12 cellular contexts compared by ENCODE assay signal in the genomic region with DNA sequence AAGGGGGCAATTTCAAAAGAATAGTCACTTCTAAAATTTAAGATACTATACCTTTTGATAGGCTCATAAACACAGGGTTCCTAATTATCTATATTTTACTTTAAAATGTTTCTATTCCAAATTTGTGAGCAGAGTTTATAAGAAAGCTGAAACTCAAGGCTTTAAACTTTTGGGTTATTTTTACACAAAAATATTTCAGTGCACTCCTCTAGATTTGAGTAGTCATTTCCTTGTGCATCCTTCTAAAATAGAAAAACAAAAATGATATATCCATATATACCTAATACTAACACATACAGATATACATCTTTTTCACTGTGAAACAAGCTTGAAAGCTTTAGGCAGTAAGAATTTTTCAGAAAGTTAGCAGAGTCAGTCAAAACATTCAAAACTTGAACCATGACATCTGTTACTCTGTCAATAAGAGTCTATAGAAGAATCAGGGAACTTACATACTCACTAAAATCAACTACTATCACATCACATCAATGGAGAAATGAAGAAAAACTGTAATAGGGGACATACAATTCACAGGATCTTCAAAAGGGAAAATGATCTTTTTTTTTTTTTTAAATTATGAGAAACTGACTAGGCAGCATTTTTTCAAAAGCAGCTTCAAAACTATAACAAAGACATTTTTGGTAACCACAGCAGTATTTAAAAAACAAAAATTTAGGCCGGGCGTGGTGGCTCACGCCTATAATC. TPM values are rescaled to one million over a fixed set of nuclear protein-coding genes. Genes with fewer than 3 reads are reported as not detected.
A peak's percentile ranks its signal among the peaks of the same experiment; 100 is the strongest.
DNase-seq lines count a peak whose midpoint lies in the region; ATAC-seq, FAIRE-seq and TF ChIP-seq lines count a peak whose summit lies in the region.
"Had no signal": no experiment of that assay in that cellular context is flagged by ENCODE, and none has a peak within 500 bp of the region (broad histone marks: within the 10 kb centered on the region; RNA-seq: fewer than 3 reads in every experiment).

No MANE protein-coding gene starts in this region.

- peak overlapping the region; percentile 88 for H3K27ac Mint-ChIP-seq in T-helper 1 cell treated with Interleukin-12 subunit alpha and Interleukin-12 subunit beta and Interleukin-4 antibody, amounts not matched to agents 30 μg/mL and 1 μg/mL, for 36 hours

- H3K27me3 ChIP-seq in Karpas-422 (ENCODE audit: low read length) = no peaks in the 10 kb centered on the region
- no peaks in the 10 kb centered on the region for H3K27me3 ChIP-seq in K562 (ENCODE audit: control insufficient read depth in 2 of 2, insufficient read depth in 2 of 2, low read length in 2 of 2)
- no peaks in the 10 kb centered on the region for H3K27me3 ChIP-seq in gastrocnemius medialis
- H3K27me3 ChIP-seq: body of pancreas had no signal

- peak overlapping the region; percentile 55 for H3K27ac ChIP-seq in Karpas-422 (ENCODE audit: low read length)
- peak overlapping the region; percentile 63; the same call in 2 of the 3 replicates for H3K27ac ChIP-seq in K562 (ENCODE audit: extremely low read depth, low read depth, low read length)
- H3K27ac ChIP-seq in gastrocnemius medialis = peak overlapping the region; percentile 13 to 61 (median 30)

- POLR2A ChIA-PET in K562 (lab: Yijun Ruan, JAX) = interaction anchor here (0.5 to 2.2 kb wide), 7 partner anchors 9 to 459 kb away, joined by 3 to 11 read pairs (median 3); no protein-coding TSS in a partner anchor

- CTCF ChIA-PET in K562 (lab: Yijun Ruan, JAX; ENCODE audit: low intra/inter-chr PET ratio) = no interaction called here

- no peaks in the 10 kb centered on the region for H3K9me1 ChIP-seq in K562 (ENCODE audit: control insufficient read depth, insufficient read depth, low read length)

- WGBS in K562 (ENCODE audit: insufficient coverage, low coverage, missing lambda C conversion rate) = 3% methylated on average over 3 of the region's 3 CpGs

- H3K4me1 ChIP-seq in Karpas-422 (ENCODE audit: low read length) = peaks cover 68% of the 10 kb centered on the region
- H3K4me1 ChIP-seq in K562 (replicated peaks in 1 of 2; ENCODE audit: control insufficient read depth in 2 of 2, insufficient read depth in 2 of 2, low read length in 2 of 2) = peaks cover 10 to 13% of the 10 kb centered on the region in 2 experiments; a peak in 4 of 5 replicates
- peaks cover 55 to 64% of the 10 kb centered on the region in 2 donors for H3K4me1 ChIP-seq in gastrocnemius medialis

- no peaks in the 10 kb centered on the region for H3K9me3 Mint-ChIP-seq in T-helper 1 cell treated with Interleukin-12 subunit alpha and Interleukin-12 subunit beta and Interleukin-4 antibody, amounts not matched to agents 30 μg/mL and 1 μg/mL, for 36 hours

- H3K27me3 Mint-ChIP-seq in T-helper 1 cell treated with Interleukin-12 subunit alpha and Interleukin-12 subunit beta and Interleukin-4 antibody, amounts not matched to agents 30 μg/mL and 1 μg/mL, for 36 hours (ENCODE audit: low read depth) = no peaks in the 10 kb centered on the region

- TF ChIP-seq POLR2A in K562 (conservative IDR thresholded peaks at IDR 0.05) = no peak
- TF ChIP-seq POLR2A in gastrocnemius medialis (IDR thresholded peaks at IDR 0.05) = no peak

- H2AFZ ChIP-seq in Karpas-422 (ENCODE audit: low read length) (no peak overlapping the region), K562 (ENCODE audit: low read depth, low read length) (no peak overlapping the region)

- peak overlapping the region; percentile 64 for H3K4me3 Mint-ChIP-seq in T-helper 1 cell treated with Interleukin-12 subunit alpha and Interleukin-12 subunit beta and Interleukin-4 antibody, amounts not matched to agents 30 μg/mL and 1 μg/mL, for 36 hours

- FAIRE-seq in K562 (lab: Jason Lieb, UNC) = no peak

- TF ChIP-seq CTCF in K562 (IDR thresholded peaks at IDR 0.05 in 2 of 3, conservative IDR thresholded peaks at IDR 0.05 in 1 of 3; ENCODE audit: insufficient read depth in 2 of 3, low read depth in 1 of 3, low read length in 3 of 3) (no peak), gastrocnemius medialis (IDR thresholded peaks at IDR 0.05 in 4 of 5, conservative IDR thresholded peaks at IDR 0.05 in 1 of 5) (no peak)

- BruUV-seq in K562 (replicated peaks; lab: Mats Ljungman, UMichigan) = no TSS peak

- peak overlapping the region; percentile 94 for H3K4me2 ChIP-seq in Karpas-422 (ENCODE audit: low read depth, low read length, poor library complexity, severe bottlenecking)
- peak overlapping the region; percentile 77 for H3K4me2 ChIP-seq in K562 (ENCODE audit: insufficient read depth, low read length)

- in situ Hi-C loops in K562 (cut with MboI) = no loop called here
- in situ Hi-C loops in gastrocnemius medialis (cut with MboI; ENCODE audit: low sequenced_read_pairs in 4 of 4) = no loop called here

- H3K9me3 ChIP-seq in Karpas-422 (ENCODE audit: low read length) (no peaks in the 10 kb centered on the region), K562 (replicated peaks; ENCODE audit: control insufficient read depth, insufficient read depth, low read depth, low read length) (no peaks in the 10 kb centered on the region), gastrocnemius medialis (no peaks in the 10 kb centered on the region)
- H3K9me3 ChIP-seq: body of pancreas had no signal

- peak overlapping the region; percentile 78 for H3K4me3 ChIP-seq in Karpas-422 (ENCODE audit: low read length)
- H3K4me3 ChIP-seq in K562 = peak overlapping the region; percentile 20
- H3K4me3 ChIP-seq in gastrocnemius medialis = no peak overlapping the region
- H3K4me3 ChIP-seq: body of pancreas had no signal

- peaks cover 50% of the 10 kb centered on the region for H3K4me1 Mint-ChIP-seq in T-helper 1 cell treated with Interleukin-12 subunit alpha and Interleukin-12 subunit beta and Interleukin-4 antibody, amounts not matched to agents 30 μg/mL and 1 μg/mL, for 36 hours (ENCODE audit: low read depth)

- H4K20me1 ChIP-seq in Karpas-422 (ENCODE audit: insufficient read depth, low read depth, low read length) (no peaks in the 10 kb centered on the region), K562 (replicated peaks; ENCODE audit: control insufficient read depth, insufficient read depth, low read length) (no peaks in the 10 kb centered on the region)

- H3K36me3 ChIP-seq in Karpas-422 (ENCODE audit: insufficient read depth, low read length) = no peaks in the 10 kb centered on the region
- no peaks in the 10 kb centered on the region for H3K36me3 ChIP-seq in K562 (ENCODE audit: control insufficient read depth, insufficient read depth, low read length)
- H3K36me3 ChIP-seq in gastrocnemius medialis = no peaks in the 10 kb centered on the region

- peaks cover 2% of the 10 kb centered on the region for H3K36me3 Mint-ChIP-seq in T-helper 1 cell treated with Interleukin-12 subunit alpha and Interleukin-12 subunit beta and Interleukin-4 antibody, amounts not matched to agents 30 μg/mL and 1 μg/mL, for 36 hours (ENCODE audit: low read depth)

- no peak for TF ChIP-seq EP300 in K562 (IDR thresholded peaks at IDR 0.05; ENCODE audit: low read length)

- ATAC-seq in K562 (no peak), gastrocnemius medialis (no peak), HG02678 (IDR thresholded peaks at IDR 0.05; ENCODE audit: unreplicated experiment) (no peak), GM21825 (IDR thresholded peaks at IDR 0.05; ENCODE audit: unreplicated experiment) (no peak), GM18858 (IDR thresholded peaks at IDR 0.05; ENCODE audit: unreplicated experiment) (no peak)
- ATAC-seq: body of pancreas had no signal

- DNase-seq in T-helper 1 cell (no peak), Karpas-422 (no peak), K562 (ENCODE audit: extremely low read depth in 1 of 4, low spot score in 3 of 4) (no peak), gastrocnemius medialis (no peak)
- DNase-seq: body of pancreas; DMS79; NCI-H526 treated with DMSO at 0.1 percent for 48 hours; stimulated activated CD8-positive, alpha-beta memory T cell treated with anti-CD3 and anti-CD28 coated beads, Interleukin-4, amount 100 ng/mL, for 48 hours had no signal

- intact Hi-C loops in K562 (cut with micrococcal nuclease) (loop anchor here (5.0 kb wide), 2 partner anchors 39 to 109 kb away; no protein-coding TSS in a partner anchor), gastrocnemius medialis (cut with DNase I; ENCODE audit: low total_unique reads) (no loop called here)

- H3K79me2 ChIP-seq in Karpas-422 (ENCODE audit: low read length) (peaks cover 91% of the 10 kb centered on the region), K562 (ENCODE audit: control insufficient read depth, insufficient read depth, low read length) (peaks cover 90% of the 10 kb centered on the region)

- H3K9me2 ChIP-seq in Karpas-422 (replicated peaks; ENCODE audit: insufficient read depth, low read length) = no peaks in the 10 kb centered on the region

- no peak for TF ChIP-seq RAD21 in K562 (CRISPR knock-in tag; conservative IDR thresholded peaks at IDR 0.05 in 1 of 2, IDR thresholded peaks at IDR 0.05 in 1 of 2)

- H3K9ac ChIP-seq in Karpas-422 (ENCODE audit: low read length) = peak overlapping the region; percentile 46
- peak overlapping the region in 1 of 2 experiments; percentile 48; a peak in 3 of 4 replicates for H3K9ac ChIP-seq in K562 (ENCODE audit: insufficient read depth in 1 of 2, low read depth in 2 of 2, low read length in 2 of 2)

RNA-seq across cellular contexts. Expression of a gene that starts 5.1 kb away (rescaled TPM):
- 33.0 and 51.7 TPM in 2 replicates for total RNA-seq in Karpas-422 (2014; rRNA removed; shearing (Covaris generic); ENCODE audit: low replicate concordance)
- total RNA-seq in K562 (2011; cell fraction: chromatin; rRNA removed; ENCODE audit: low replicate concordance) = 41.0 and 108 TPM in 2 replicates
- 17.0 and 21.1 TPM in 2 replicates for total RNA-seq in K562 (2011; cell fraction: nucleolus; rRNA removed)
- total RNA-seq in K562 (2011; cell fraction: nucleoplasm; rRNA removed) = 27.0 and 37.7 TPM in 2 replicates
- 7.7 and 13.3 TPM in 2 replicates for total RNA-seq in K562 (2014; rRNA removed)
- total RNA-seq in K562 (2014; rRNA removed; fragmentation: Illumina TruSeq; extraction: Trizol) = 8.6 and 9.7 TPM in 2 replicates
- total RNA-seq in K562 (2015; rRNA removed; fragmentation: Illumina TruSeq; extraction: Trizol) = 8.5 and 10.7 TPM in 2 replicates
- total RNA-seq in K562 (2021) = 20.4 and 26.6 TPM in 2 replicates
- 12.8 and 20.2 TPM in 2 replicates for polyA plus RNA-seq in K562 (2011; rRNA removed)
- 7.2 and 8.7 TPM in 2 replicates for polyA plus RNA-seq in K562 (2011; cell fraction: cytosol; rRNA removed)
- polyA plus RNA-seq in K562 (2011; cell fraction: nucleus; rRNA removed) = 33.5 and 36.9 TPM in 2 replicates
- polyA plus RNA-seq in K562 (2012) = 17.5 and 25.3 TPM in 2 replicates
- polyA plus RNA-seq in K562 (2014; fragmentation: Illumina TruSeq; extraction: Trizol) = 25.7 and 32.4 TPM in 2 replicates
- polyA plus RNA-seq in K562 (2014; fragmentation: Nextera tagmentation; extraction: Ambion mirVana) = 1 to 10 TPM; 1.5 to 2.2 TPM
- 12.7 and 14.5 TPM in 2 replicates for polyA plus RNA-seq in K562 (2014; rRNA removed)
- polyA minus RNA-seq in K562 (2011; rRNA and poly(A)+ RNA removed) = 12.6 and 22.6 TPM in 2 replicates
- 14.4 and 14.8 TPM in 2 replicates for polyA minus RNA-seq in K562 (2011; cell fraction: cytosol; rRNA and poly(A)+ RNA removed)
- polyA minus RNA-seq in K562 (2011; cell fraction: nucleus; rRNA and poly(A)+ RNA removed) = 11.4 and 23.0 TPM in 2 replicates
- total RNA-seq in gastrocnemius medialis = 10 to 100 TPM in 3 of 4 donors, 1 to 10 TPM in 1; 9.8 to 20.2 (median 15.4) TPM

Comparison
In these comparisons a context has a peak if more than half of its experiments do, and no peak if none do; other contexts are left out.
1. H3K4me3 ChIP-seq: peak in Karpas-422 (single experiment) and K562 (single experiment); none in gastrocnemius medialis (0 of 4).
2. Peak in every context shown above with its lines, with median percentiles within 50 percentile points of each other: H3K27ac ChIP-seq.